Comparison of ENCODE assay signal across 2 cellular contexts in the genomic region with DNA sequence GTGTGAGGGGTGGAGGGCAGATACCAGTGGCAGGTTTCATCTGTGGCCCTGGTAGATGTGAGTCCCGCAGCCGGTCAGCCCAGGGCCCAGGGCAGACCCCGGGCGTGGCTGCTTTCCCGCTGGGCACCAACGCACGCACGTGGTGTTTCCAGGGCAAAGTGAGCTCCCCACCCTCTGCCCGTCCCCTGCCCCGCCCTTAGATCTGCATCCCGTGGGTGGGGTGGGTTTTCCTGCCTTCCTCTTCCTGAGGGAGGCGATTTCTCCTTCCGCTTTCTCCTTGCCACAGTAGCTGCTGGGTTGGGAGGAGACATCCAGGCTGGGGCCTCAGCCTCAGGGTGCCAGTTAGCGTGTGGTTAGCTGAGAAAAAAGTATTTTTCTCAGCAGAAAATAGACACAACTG.
TF ChIP-seq lines count a peak whose summit lies in the region.

No MANE protein-coding gene starts in this region.

TF ChIP-seq in endothelial cell of umbilical vein, 7 proteins besides CTCF, POLR2A, EP300 and RAD21:
- no peak for TF ChIP-seq GATA2 (IDR thresholded peaks at IDR 0.05; ENCODE audit: insufficient read depth, insufficient read length, low read depth, low read length)
- TF ChIP-seq, protein P1, sequence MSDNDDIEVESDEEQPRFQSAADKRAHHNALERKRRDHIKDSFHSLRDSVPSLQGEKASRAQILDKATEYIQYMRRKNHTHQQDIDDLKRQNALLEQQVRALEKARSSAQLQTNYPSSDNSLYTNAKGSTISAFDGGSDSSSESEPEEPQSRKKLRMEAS (IDR thresholded peaks at IDR 0.05; ENCODE audit: insufficient read depth, insufficient read length), result no peak
- TF ChIP-seq MYC (IDR thresholded peaks at IDR 0.05; ENCODE audit: low read depth, low read length), result no peak
- no peak for TF ChIP-seq EZH2 (IDR thresholded peaks at IDR 0.05; ENCODE audit: borderline replicate concordance, low read depth, low read length, severe bottlenecking)
- TF ChIP-seq FOS (IDR thresholded peaks at IDR 0.05; ENCODE audit: borderline replicate concordance, insufficient read depth, low read length), result no peak
- no peak for TF ChIP-seq POLR2AphosphoS5 (IDR thresholded peaks at IDR 0.05; ENCODE audit: insufficient read depth, low read depth, low read length)
- TF ChIP-seq JUN (IDR thresholded peaks at IDR 0.05; ENCODE audit: borderline replicate concordance, insufficient read depth, insufficient read length, low read depth), result no peak

TF ChIP-seq in GM23338, 12 proteins besides CTCF, POLR2A, EP300 and RAD21:
- TF ChIP-seq, protein P2, sequence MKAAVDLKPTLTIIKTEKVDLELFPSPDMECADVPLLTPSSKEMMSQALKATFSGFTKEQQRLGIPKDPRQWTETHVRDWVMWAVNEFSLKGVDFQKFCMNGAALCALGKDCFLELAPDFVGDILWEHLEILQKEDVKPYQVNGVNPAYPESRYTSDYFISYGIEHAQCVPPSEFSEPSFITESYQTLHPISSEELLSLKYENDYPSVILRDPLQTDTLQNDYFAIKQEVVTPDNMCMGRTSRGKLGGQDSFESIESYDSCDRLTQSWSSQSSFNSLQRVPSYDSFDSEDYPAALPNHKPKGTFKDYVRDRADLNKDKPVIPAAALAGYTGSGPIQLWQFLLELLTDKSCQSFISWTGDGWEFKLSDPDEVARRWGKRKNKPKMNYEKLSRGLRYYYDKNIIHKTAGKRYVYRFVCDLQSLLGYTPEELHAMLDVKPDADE (IDR thresholded peaks at IDR 0.05), result no peak
- TF ChIP-seq, protein P3, sequence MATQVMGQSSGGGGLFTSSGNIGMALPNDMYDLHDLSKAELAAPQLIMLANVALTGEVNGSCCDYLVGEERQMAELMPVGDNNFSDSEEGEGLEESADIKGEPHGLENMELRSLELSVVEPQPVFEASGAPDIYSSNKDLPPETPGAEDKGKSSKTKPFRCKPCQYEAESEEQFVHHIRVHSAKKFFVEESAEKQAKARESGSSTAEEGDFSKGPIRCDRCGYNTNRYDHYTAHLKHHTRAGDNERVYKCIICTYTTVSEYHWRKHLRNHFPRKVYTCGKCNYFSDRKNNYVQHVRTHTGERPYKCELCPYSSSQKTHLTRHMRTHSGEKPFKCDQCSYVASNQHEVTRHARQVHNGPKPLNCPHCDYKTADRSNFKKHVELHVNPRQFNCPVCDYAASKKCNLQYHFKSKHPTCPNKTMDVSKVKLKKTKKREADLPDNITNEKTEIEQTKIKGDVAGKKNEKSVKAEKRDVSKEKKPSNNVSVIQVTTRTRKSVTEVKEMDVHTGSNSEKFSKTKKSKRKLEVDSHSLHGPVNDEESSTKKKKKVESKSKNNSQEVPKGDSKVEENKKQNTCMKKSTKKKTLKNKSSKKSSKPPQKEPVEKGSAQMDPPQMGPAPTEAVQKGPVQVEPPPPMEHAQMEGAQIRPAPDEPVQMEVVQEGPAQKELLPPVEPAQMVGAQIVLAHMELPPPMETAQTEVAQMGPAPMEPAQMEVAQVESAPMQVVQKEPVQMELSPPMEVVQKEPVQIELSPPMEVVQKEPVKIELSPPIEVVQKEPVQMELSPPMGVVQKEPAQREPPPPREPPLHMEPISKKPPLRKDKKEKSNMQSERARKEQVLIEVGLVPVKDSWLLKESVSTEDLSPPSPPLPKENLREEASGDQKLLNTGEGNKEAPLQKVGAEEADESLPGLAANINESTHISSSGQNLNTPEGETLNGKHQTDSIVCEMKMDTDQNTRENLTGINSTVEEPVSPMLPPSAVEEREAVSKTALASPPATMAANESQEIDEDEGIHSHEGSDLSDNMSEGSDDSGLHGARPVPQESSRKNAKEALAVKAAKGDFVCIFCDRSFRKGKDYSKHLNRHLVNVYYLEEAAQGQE (IDR thresholded peaks at IDR 0.05; ENCODE audit: unreplicated experiment), result no peak
- TF ChIP-seq EZH2phosphoT487 (IDR thresholded peaks at IDR 0.05; ENCODE audit: unreplicated experiment) (no peak), EZH2 (IDR thresholded peaks at IDR 0.05; ENCODE audit: low read depth, unreplicated experiment) (no peak), CREB1 (CRISPR knock-in tag; IDR thresholded peaks at IDR 0.05; ENCODE audit: low read depth) (no peak), POLR2AphosphoS5 (IDR thresholded peaks at IDR 0.05; ENCODE audit: low read depth) (no peak), JUNB (IDR thresholded peaks at IDR 0.05; ENCODE audit: unreplicated experiment) (no peak), NANOG (IDR thresholded peaks at IDR 0.05; ENCODE audit: borderline replicate concordance) (no peak), ZNF331 (CRISPR knock-in tag; IDR thresholded peaks at IDR 0.05; ENCODE audit: low read depth) (no peak), ZNF114 (CRISPR knock-in tag; IDR thresholded peaks at IDR 0.05) (no peak)
